Comparison of ENCODE assay signal across 17 cellular contexts in the genomic region with DNA sequence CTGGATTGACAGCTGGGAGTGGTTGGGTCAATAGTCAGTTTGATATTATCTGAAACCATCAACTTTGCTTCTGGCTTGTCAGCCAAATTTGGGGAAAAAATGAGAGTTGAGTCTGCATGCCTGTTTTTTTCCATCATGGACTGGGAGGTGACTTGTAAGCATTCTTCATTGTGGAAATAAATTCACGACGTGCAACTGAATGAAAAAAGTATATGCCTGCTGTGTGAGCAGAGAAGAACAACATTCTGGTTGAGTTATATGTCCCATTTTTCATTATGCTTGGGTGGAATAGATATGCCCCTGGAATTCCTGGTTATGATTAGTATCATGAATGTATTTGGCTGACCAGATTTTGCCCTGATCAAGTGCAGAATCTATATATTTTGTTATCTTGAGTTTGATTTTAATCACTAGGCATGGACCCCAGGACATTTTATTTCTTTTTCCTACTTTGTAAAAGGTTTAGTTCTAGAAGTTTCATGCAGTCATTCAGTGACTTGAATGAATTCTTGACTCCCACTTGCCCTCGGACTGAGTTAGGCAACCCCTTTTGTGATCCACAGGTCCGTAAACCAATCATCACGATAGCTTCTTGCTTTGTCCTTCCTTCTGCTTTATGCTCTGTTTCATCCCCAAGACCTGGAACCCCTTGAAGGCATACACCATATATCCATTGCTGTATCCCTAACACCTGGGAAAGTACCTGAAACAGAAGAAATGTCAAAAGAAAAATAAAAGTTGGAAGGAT.
A peak's percentile ranks its signal among the peaks of the same experiment; 100 is the strongest.
DNase-seq lines count a peak whose midpoint lies in the region; TF ChIP-seq lines count a peak whose summit lies in the region.
"Had no signal": no experiment of that assay in that cellular context is flagged by ENCODE, and none has a peak within 500 bp of the region (broad histone marks: within the 10 kb centered on the region; RNA-seq: fewer than 3 reads in every experiment).

No MANE protein-coding gene starts in this region.

- no peak overlapping the region for H4K8ac ChIP-seq in mesenchymal stem cell (ENCODE audit: low read length)

- no peak overlapping the region for H4K91ac ChIP-seq in mesenchymal stem cell (ENCODE audit: low read length)

- H2BK5ac ChIP-seq in mesenchymal stem cell (ENCODE audit: low read depth, low read length, poor library complexity, severe bottlenecking): no peak overlapping the region

- H2BK12ac ChIP-seq in mesenchymal stem cell (ENCODE audit: low read length in 2 of 2): no peak overlapping the region

- H3K14ac ChIP-seq in mesenchymal stem cell (ENCODE audit: low read length in 2 of 2): no peak overlapping the region

- H2AFZ ChIP-seq in ACC112 (ENCODE audit: low read length, unreplicated experiment) (peak overlapping the region; percentile 14), mesenchymal stem cell (ENCODE audit: low read depth, low read length) (no peak overlapping the region)

- H2BK120ac ChIP-seq in mesenchymal stem cell (ENCODE audit: low read depth, low read length): no peak overlapping the region

- H3K36me3 ChIP-seq in ACC112 (ENCODE audit: insufficient read depth, low read length) (peaks cover 19% of the 10 kb centered on the region), SJSA1 (no peaks in the 10 kb centered on the region), mesenchymal stem cell (ENCODE audit: control insufficient read depth in 1 of 2, insufficient read depth in 2 of 2, low read depth in 1 of 2, low read length in 2 of 2) (peaks cover 3 to 58% of the 10 kb centered on the region in 2 experiments)

- WGBS in mesenchymal stem cell: 88% methylated on average over 4 of the region's 5 CpGs

- peak overlapping the region; percentile 5 for H3K9ac ChIP-seq in mesenchymal stem cell (ENCODE audit: low read length)

- H3K4me1 ChIP-seq in ACC112 (ENCODE audit: control insufficient read depth, insufficient read depth, low read length, unreplicated experiment) (peaks cover 59% of the 10 kb centered on the region), SJSA1 (replicated peaks) (peaks cover 20% of the 10 kb centered on the region), mesenchymal stem cell (ENCODE audit: control insufficient read depth, insufficient read depth, low read depth, low read length) (peaks cover 4% of the 10 kb centered on the region)
- H3K4me1 ChIP-seq: psoas muscle had no signal

- peaks cover 28% of the 10 kb centered on the region for H3K79me2 ChIP-seq in ACC112 (ENCODE audit: control insufficient read depth, insufficient read depth, low read length, unreplicated experiment)

- no peak overlapping the region for H3K4me2 ChIP-seq in mesenchymal stem cell (ENCODE audit: low read length, poor library complexity, severe bottlenecking)

- H2AK5ac ChIP-seq in mesenchymal stem cell (ENCODE audit: low read length, severe bottlenecking): peak overlapping the region; percentile 3

- no peak overlapping the region for H2BK15ac ChIP-seq in mesenchymal stem cell (ENCODE audit: low read depth, poor library complexity, severe bottlenecking)

- peak overlapping the region; percentile 34 for H3K4me3 ChIP-seq in ACC112 (ENCODE audit: low read depth, low read length)
- no peak overlapping the region for H3K4me3 ChIP-seq in SJSA1
- H3K4me3 ChIP-seq in coronary artery: peak overlapping the region; percentile 5
- no peak overlapping the region for H3K4me3 ChIP-seq in mesenchymal stem cell (ENCODE audit: insufficient read depth in 1 of 2, low read depth in 1 of 2, low read length in 2 of 2)
- H3K4me3 ChIP-seq: psoas muscle, upper lobe of left lung had no signal

- no peak overlapping the region for H3K23ac ChIP-seq in mesenchymal stem cell (ENCODE audit: low read length in 2 of 2)

- peaks cover 15% of the 10 kb centered on the region for H3K79me1 ChIP-seq in mesenchymal stem cell (replicated peaks; ENCODE audit: low read length, poor library complexity, severe bottlenecking)

- H3K9me3 ChIP-seq in SJSA1 (replicated peaks) (no peaks in the 10 kb centered on the region), mesenchymal stem cell (ENCODE audit: control insufficient read depth, low read length) (no peaks in the 10 kb centered on the region)
- H3K9me3 ChIP-seq: psoas muscle, upper lobe of left lung had no signal

- DNase-seq in SJSA1 (ENCODE audit: low read depth in 1 of 2, low spot score in 2 of 2) (no peak), coronary artery (ENCODE audit: low spot score) (no peak), mesenchymal stem cell (no peak), hippocampal formation (lab: John Stamatoyannopoulos, UW) (no peak), middle frontal gyrus (ENCODE audit: extremely low spot score, low spot score) (no peak), NCI-H2081 treated with DMSO at 0.1 percent for 48 hours (lab: John Stamatoyannopoulos, UW) (no peak)
- DNase-seq in stimulated activated CD4-positive, alpha-beta T cell treated with anti-CD3 and anti-CD28 coated beads, Interleukin-2, amount 100 ng/mL, for 48 hours: no peak
- DNase-seq: activated B cell treated with CpG ODN at 0.5 μM for 24 hours; activated CD8-positive, alpha-beta T cell treated with anti-CD3 and anti-CD28 coated beads, Interleukin-2, amount 10 ng/mL, durations not matched to agents 7 days and 5 days; kidney; NCI-H1436 treated with DMSO at 0.1 percent for 48 hours; nephron progenitor cell; NK-92 treated with Interleukin-12 subunit alpha and Interleukin-12 subunit beta, amount 100 ng/mL, for 24 hours; psoas muscle; stimulated activated naive CD4-positive, alpha-beta T cell had no signal

- peak overlapping the region; percentile 99 for H3K27ac ChIP-seq in ACC112 (ENCODE audit: low read depth, low read length)
- H3K27ac ChIP-seq in SJSA1: peak overlapping the region; percentile 78
- peak overlapping the region; percentile 63 to 86 for H3K27ac ChIP-seq in coronary artery
- H3K27ac ChIP-seq in mesenchymal stem cell (ENCODE audit: low read length, poor library complexity, severe bottlenecking): no peak overlapping the region
- H3K27ac ChIP-seq: psoas muscle, upper lobe of left lung had no signal

- TF ChIP-seq CTCF in coronary artery (IDR thresholded peaks at IDR 0.05): no peak

- H3K18ac ChIP-seq in mesenchymal stem cell (ENCODE audit: low read depth in 1 of 2, low read length in 2 of 2): peak overlapping the region in 1 of 2 experiments; percentile 27

- H3K4ac ChIP-seq in mesenchymal stem cell (ENCODE audit: low read depth in 1 of 2, low read length in 2 of 2): no peak overlapping the region

- H3K27me3 ChIP-seq in ACC112 (ENCODE audit: insufficient read depth, low read length) (no peaks in the 10 kb centered on the region), SJSA1 (replicated peaks) (no peaks in the 10 kb centered on the region), mesenchymal stem cell (ENCODE audit: control insufficient read depth in 1 of 2, insufficient read depth in 1 of 2, low read length in 2 of 2) (no peaks in the 10 kb centered on the region)
- H3K27me3 ChIP-seq: upper lobe of left lung had no signal

Comparison
In these comparisons a context has a peak if more than half of its experiments do, and no peak if none do; other contexts are left out.
1. H3K4me3 ChIP-seq: peak in ACC112 (single experiment) and coronary artery (single experiment); none in SJSA1 (single experiment) and mesenchymal stem cell (0 of 2).